ENCODE assay signal across 12 cellular contexts in the genomic region with DNA sequence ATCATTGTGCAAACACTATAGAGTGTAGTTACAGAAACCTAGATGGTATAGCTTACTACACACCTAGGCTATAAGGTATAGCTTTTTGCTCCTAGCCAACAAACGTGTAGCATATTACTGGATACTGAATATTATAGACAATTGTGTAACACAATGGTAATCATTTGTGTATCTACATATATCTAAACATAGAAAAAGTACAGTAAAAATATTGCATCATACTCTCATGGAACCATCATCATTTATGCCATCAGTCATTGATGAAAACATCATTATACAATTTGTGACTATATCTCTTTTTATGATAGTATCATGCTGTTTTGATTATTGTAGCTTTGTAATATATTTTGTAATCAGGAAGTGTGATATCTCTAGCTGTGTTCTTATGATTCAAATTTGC. TPM values are rescaled to one million over a fixed set of nuclear protein-coding genes. Genes with fewer than 3 reads are reported as not detected.
"Had no signal": no experiment of that assay in that cellular context is flagged by ENCODE, and none has a peak within 500 bp of the region (broad histone marks: within the 10 kb centered on the region; RNA-seq: fewer than 3 reads in every experiment).

No MANE protein-coding gene starts in this region.

- H3K36me3 ChIP-seq: HAP-1 had no signal

- FAIRE-seq: H1, H54 had no signal

- ATAC-seq: GM23338, HCT116 had no signal

- H3K4me1 ChIP-seq: HAP-1 had no signal

- H3K4me3 ChIP-seq: GM23248, GM23338, HAP-1 had no signal

- H3K4me2 ChIP-seq: GM23338 had no signal

- H3K27ac ChIP-seq: GM23248 had no signal

- DNase-seq: GM23248, GOT3, H7, H9, HCEC 1CT, HFFc6 had no signal

- H2AFZ ChIP-seq: GM23248, GM23338 had no signal

- H3K9ac ChIP-seq: GM23248 had no signal

RNA-seq across cellular contexts. Expression of gene HCRTR2, which starts 21.0 kb away (rescaled TPM):
- total RNA-seq: GM23248, GM23338, H4, H9, HFFc6 had no signal
- polyA plus RNA-seq: GM23248 had no signal
